18 cellular contexts compared by ENCODE assay signal in genomic region chr3:171323934-171324535, GRCh38.
DNase-seq lines count a peak whose midpoint lies in the region; ATAC-seq and TF ChIP-seq lines count a peak whose summit lies in the region.
"Had no signal": no experiment of that assay in that cellular context is flagged by ENCODE, and none has a peak within 500 bp of the region (broad histone marks: within the 10 kb centered on the region; RNA-seq: fewer than 3 reads in every experiment).

No MANE protein-coding gene starts in this region.

- H3K4me1 Mint-ChIP-seq in endodermal cell: peaks cover 1% of the 10 kb centered on the region

- H3K4me3 Mint-ChIP-seq in endodermal cell: no peak overlapping the region
- H3K4me3 Mint-ChIP-seq: activated CD8-positive, alpha-beta T cell treated with anti-CD3 and anti-CD28 coated beads for 36 hours; GM23338; neural crest cell; T-helper 2 cell treated with Interferon-gamma antibody and Interleukin-4, amounts not matched to agents 5 μg/mL and 100 μg/mL, for 36 hours had no signal

- 93 to 95% methylated on average over 3 of the region's 3 CpGs for WGBS in endodermal cell (ENCODE audit: insufficient coverage in 1 of 2, insufficient read length in 1 of 2), 2 experiments

- H3K9me3 Mint-ChIP-seq in endodermal cell: no peaks in the 10 kb centered on the region
- H3K9me3 Mint-ChIP-seq: T-helper 2 cell treated with Interferon-gamma antibody and Interleukin-4, amounts not matched to agents 5 μg/mL and 100 μg/mL, for 36 hours had no signal

- no peak for TF ChIP-seq CTCF in choroid plexus epithelial cell (conservative IDR thresholded peaks at IDR 0.05; ENCODE audit: low read depth, low read length)
- no peak for TF ChIP-seq CTCF in endodermal cell (conservative IDR thresholded peaks at IDR 0.05)

- no peaks in the 10 kb centered on the region for H3K9me3 ChIP-seq in endodermal cell (ENCODE audit: control insufficient read depth, low read length)
- H3K9me3 ChIP-seq: A549, colonic mucosa, uterus had no signal

- no peak overlapping the region for H3K4me3 ChIP-seq in choroid plexus epithelial cell (ENCODE audit: low read depth, low read length)
- H3K4me3 ChIP-seq in endodermal cell (ENCODE audit: low read length): no peak overlapping the region
- H3K4me3 ChIP-seq: A549, colonic mucosa, GM23338, uterus had no signal

- H3K36me3 ChIP-seq in endodermal cell (ENCODE audit: control insufficient read depth, insufficient read depth, low read length): no peaks in the 10 kb centered on the region
- H3K36me3 ChIP-seq: colonic mucosa, uterus had no signal

- H3K36me3 Mint-ChIP-seq in endodermal cell (ENCODE audit: low read depth): no peaks in the 10 kb centered on the region

- H3K27me3 ChIP-seq in endodermal cell (ENCODE audit: control insufficient read depth, insufficient read depth, low read length, poor library complexity, severe bottlenecking): peaks cover 8% of the 10 kb centered on the region
- H3K27me3 ChIP-seq: colonic mucosa, uterus had no signal

- no peaks in the 10 kb centered on the region for H3K27me3 Mint-ChIP-seq in endodermal cell (ENCODE audit: insufficient read depth)
- H3K27me3 Mint-ChIP-seq: activated CD8-positive, alpha-beta T cell treated with anti-CD3 and anti-CD28 coated beads for 36 hours had no signal

- intact Hi-C loops in Right ventricle myocardium inferior (cut with DNase I): loop anchor here (5.0 to 10.0 kb wide), 3 partner anchors 133 to 241 kb away; no protein-coding TSS in a partner anchor
- intact Hi-C loops in cardiac septum (cut with DNase I): loop anchor here (5.0 kb wide), 1 partner anchor 93 kb away; no protein-coding TSS in a partner anchor

- no peak overlapping the region for H3K9ac ChIP-seq in endodermal cell (ENCODE audit: extremely low read depth, low read length, poor library complexity, severe bottlenecking)

- ATAC-seq in Right ventricle myocardium inferior: peak; percentile 63
- ATAC-seq in left lobe of liver: peak; percentile 63
- ATAC-seq in HG02973 (IDR thresholded peaks at IDR 0.05; ENCODE audit: unreplicated experiment): no peak
- ATAC-seq: A549; activated CD8-positive, alpha-beta T cell treated with anti-CD3 and anti-CD28 coated beads for 36 hours; GM23338 had no signal

- H3K4me1 ChIP-seq in endodermal cell (ENCODE audit: control insufficient read depth, insufficient read depth, low read length): no peaks in the 10 kb centered on the region
- H3K4me1 ChIP-seq: A549, colonic mucosa had no signal

- H3K27ac Mint-ChIP-seq in endodermal cell: no peak overlapping the region
- H3K27ac Mint-ChIP-seq: activated CD8-positive, alpha-beta T cell treated with anti-CD3 and anti-CD28 coated beads for 36 hours; T-helper 2 cell treated with Interferon-gamma antibody and Interleukin-4, amounts not matched to agents 5 μg/mL and 100 μg/mL, for 36 hours had no signal

- peak overlapping the region; percentile 66 for H3K27ac ChIP-seq in substantia nigra (ENCODE audit: low read depth, low read length, poor library complexity, severe bottlenecking)
- no peak overlapping the region for H3K27ac ChIP-seq in endodermal cell (ENCODE audit: low read depth, low read length)
- H3K27ac ChIP-seq: A549, colonic mucosa, uterus had no signal

- no peak for DNase-seq in Right ventricle myocardium inferior (ENCODE audit: missing footprints)
- DNase-seq in cardiac septum (ENCODE audit: low spot score): no peak
- peak; percentile 34 for DNase-seq in choroid plexus epithelial cell (ENCODE audit: low read depth)
- no peak for DNase-seq in left lobe of liver (ENCODE audit: low spot score)
- DNase-seq in substantia nigra (lab: John Stamatoyannopoulos, UW): no peak
- DNase-seq in endodermal cell: no peak
- DNase-seq in activated CD4-positive, CD25-positive, alpha-beta regulatory T cell (lab: John Stamatoyannopoulos, UW): no peak
- DNase-seq: activated CD8-positive, alpha-beta T cell treated with anti-CD3 and anti-CD28 coated beads for 36 hours; activated gamma-delta T cell; colonic mucosa; foreskin melanocyte; kidney glomerular epithelial cell; uterus had no signal
